Comparison of ENCODE assay signal across 8 cellular contexts in genomic region chr17:82751571-82752370, GRCh38. TPM values are rescaled to one million over a fixed set of nuclear protein-coding genes. Genes with fewer than 3 reads are reported as not detected.
DNase-seq lines count a peak whose midpoint lies in the region; ATAC-seq and TF ChIP-seq lines count a peak whose summit lies in the region.

TBCD (plus strand) TSS chr17:82752065; CDS start chr17:82752194, 129 bp downstream.

- peak within 1 kb of the TSS; percentile 83 for H3K4me3 Mint-ChIP-seq in activated CD4-positive, alpha-beta T cell treated with anti-CD3 and anti-CD28 coated beads, Interleukin-2, amount 10 ng/mL, durations not matched to agents 7 days and 5 days

- ATAC-seq in HG03432 (IDR thresholded peaks at IDR 0.05; ENCODE audit: unreplicated experiment), result peak; percentile 74

- H3K36me3 Mint-ChIP-seq in activated CD4-positive, alpha-beta T cell treated with anti-CD3 and anti-CD28 coated beads, Interleukin-2, amount 10 ng/mL, durations not matched to agents 7 days and 5 days (ENCODE audit: low read depth), result peaks cover 9% of the 10 kb centered on the region

- H3K9ac ChIP-seq in colonic mucosa (ENCODE audit: low read depth in 2 of 2, low read length in 2 of 2), result peak within 1 kb of the TSS; percentile 81 to 84

- DNase-seq in AML-193 (lab: John Stamatoyannopoulos, UW), result peak; percentile 77 to 79
- peak; percentile 96 for DNase-seq in GM19238 (ENCODE audit: insufficient read length, low spot score)
- peak; percentile 97 for DNase-seq in NCI-H69 (lab: John Stamatoyannopoulos, UW)
- peak; percentile 84 for DNase-seq in activated CD4-positive, alpha-beta T cell treated with anti-CD3 and anti-CD28 coated beads, Interleukin-2, amount 10 ng/mL, durations not matched to agents 7 days and 5 days
- DNase-seq in colonic mucosa, result peak; percentile 90
- peak; percentile 96 for DNase-seq in left kidney (ENCODE audit: low read depth, low spot score)
- DNase-seq in stimulated activated CD4-positive, alpha-beta T cell treated with anti-CD3 and anti-CD28 coated beads, Interleukin-1b, Interleukin-23, amount 100 ng/mL, for 4 hours (ENCODE audit: low read depth in 2 of 2), result peak; percentile 92 to 93

- CTCF ChIA-PET in activated CD4-positive, alpha-beta T cell treated with anti-CD3 and anti-CD28 coated beads, Interleukin-2, amount 10 ng/mL, durations not matched to agents 7 days and 5 days (lab: Charles Lee), result no interaction called here

- H3K9me3 Mint-ChIP-seq in activated CD4-positive, alpha-beta T cell treated with anti-CD3 and anti-CD28 coated beads, Interleukin-2, amount 10 ng/mL, durations not matched to agents 7 days and 5 days, result no peaks in the 10 kb centered on the region

- H3K4me3 ChIP-seq in colonic mucosa, result peak within 1 kb of the TSS; percentile 91

- H3K4me1 Mint-ChIP-seq in activated CD4-positive, alpha-beta T cell treated with anti-CD3 and anti-CD28 coated beads, Interleukin-2, amount 10 ng/mL, durations not matched to agents 7 days and 5 days, result peaks cover 21% of the 10 kb centered on the region

- peak within 1 kb of the TSS; percentile 83 for H3K27ac ChIP-seq in colonic mucosa

- H3K27ac Mint-ChIP-seq in activated CD4-positive, alpha-beta T cell treated with anti-CD3 and anti-CD28 coated beads, Interleukin-2, amount 10 ng/mL, durations not matched to agents 7 days and 5 days, result peak within 1 kb of the TSS; percentile 66

- H3K9me3 ChIP-seq in colonic mucosa, result no peaks in the 10 kb centered on the region

- POLR2A ChIA-PET in activated CD4-positive, alpha-beta T cell treated with anti-CD3 and anti-CD28 coated beads, Interleukin-2, amount 10 ng/mL, durations not matched to agents 7 days and 5 days (lab: Charles Lee), result no interaction called here

- no peak for TF ChIP-seq CTCF in colonic mucosa (IDR thresholded peaks at IDR 0.05)

- intact Hi-C loops in colonic mucosa (cut with DNase I), result no loop called here

- H3K27me3 ChIP-seq in colonic mucosa, result no peaks in the 10 kb centered on the region

- no peaks in the 10 kb centered on the region for H3K27me3 Mint-ChIP-seq in activated CD4-positive, alpha-beta T cell treated with anti-CD3 and anti-CD28 coated beads, Interleukin-2, amount 10 ng/mL, durations not matched to agents 7 days and 5 days

- no peaks in the 10 kb centered on the region for H3K36me3 ChIP-seq in colonic mucosa

- peaks cover 4% of the 10 kb centered on the region for H3K4me1 ChIP-seq in colonic mucosa

RNA-seq across cellular contexts. Expression of gene TBCD, which starts in this region (rescaled TPM):
- 100 to 1,000 TPM; 155 to 157 TPM for total RNA-seq in activated CD4-positive, alpha-beta T cell treated with anti-CD3 and anti-CD28 coated beads, Interleukin-2, amount 10 ng/mL, durations not matched to agents 7 days and 5 days
- total RNA-seq in colonic mucosa, result 100 to 1,000 TPM in 1 of 2 donors, 10 to 100 TPM in 1; 49.2 to 101 TPM

Comparison
In these comparisons a context has a peak if more than half of its experiments do, and no peak if none do; other contexts are left out.
1. Peak in every context shown above with its lines: DNase-seq, ATAC-seq, H3K4me3 ChIP-seq and H3K27ac ChIP-seq.